Comparison of ENCODE assay signal across 1 cellular context in the genomic region with DNA sequence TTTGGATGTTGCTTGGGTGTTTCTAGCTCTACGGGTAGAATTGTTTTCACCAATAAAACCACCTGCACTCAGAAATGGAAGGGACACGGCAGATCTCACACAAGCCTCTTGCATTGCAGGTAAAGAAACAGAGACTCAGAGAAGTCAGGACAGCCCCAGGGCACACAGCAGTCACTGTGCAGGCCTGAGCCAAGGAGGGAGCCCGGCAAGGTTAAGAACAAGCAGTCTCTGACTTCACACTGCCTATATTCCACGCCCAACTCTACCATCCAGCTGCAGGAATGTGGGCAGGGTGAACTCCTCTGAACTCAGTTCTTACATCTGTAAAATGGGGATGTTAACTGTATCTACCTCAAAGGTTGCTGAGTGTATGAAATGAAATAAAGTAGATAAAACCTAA.
TF ChIP-seq lines count a peak whose summit lies in the region.

No MANE protein-coding gene starts in this region.

TF ChIP-seq in HepG2, 621 proteins besides CTCF, POLR2A, EP300 and RAD21:
- TF ChIP-seq RELA (CRISPR knock-in tag; IDR thresholded peaks at IDR 0.05), result no peak
- peak; percentile 80 for TF ChIP-seq ZNF629 (CRISPR knock-in tag; conservative IDR thresholded peaks at IDR 0.05)
- peak; percentile 74 for TF ChIP-seq ZNF768 (CRISPR knock-in tag; IDR thresholded peaks at IDR 0.05)
- no peak for TF ChIP-seq MLLT10 (CRISPR knock-in tag; IDR thresholded peaks at IDR 0.05)
TF ChIP-seq in HepG2: peak in this region for 2.
